ENCODE assay signal across 16 cellular contexts in the genomic region with DNA sequence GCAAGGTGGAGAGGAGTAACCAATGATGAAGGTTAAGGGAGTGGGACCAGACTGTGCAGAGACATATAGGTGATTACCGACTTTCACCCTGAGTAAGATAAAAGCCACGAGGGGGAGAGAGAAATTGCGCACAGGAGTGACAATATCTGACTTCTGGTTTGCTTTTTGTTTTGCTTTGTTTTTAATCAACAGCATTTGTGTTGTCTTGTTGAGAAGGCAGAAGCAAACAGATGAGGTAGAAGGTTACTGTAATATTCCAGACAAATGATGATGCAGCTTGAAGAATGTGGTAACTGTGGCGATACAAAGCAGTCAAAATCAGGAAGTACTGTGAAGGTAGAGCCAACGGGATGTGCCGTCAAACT. TPM values are rescaled to one million over a fixed set of nuclear protein-coding genes. Genes with fewer than 3 reads are reported as not detected.
DNase-seq lines count a peak whose midpoint lies in the region; ATAC-seq and TF ChIP-seq lines count a peak whose summit lies in the region.
"Had no signal": no experiment of that assay in that cellular context is flagged by ENCODE, and none has a peak within 500 bp of the region (broad histone marks: within the 10 kb centered on the region; RNA-seq: fewer than 3 reads in every experiment).

No MANE protein-coding gene starts in this region.

- no peak for TF ChIP-seq CTCF in CD8-positive, alpha-beta T cell (IDR thresholded peaks at IDR 0.05)
- no peak for TF ChIP-seq CTCF in GM13977 (IDR thresholded peaks at IDR 0.05; ENCODE audit: extremely low read depth, insufficient read depth, missing control alignments)

- H3K27ac ChIP-seq in CD8-positive, alpha-beta T cell (ENCODE audit: low read depth, low read length): peak overlapping the region; percentile 24
- H3K27ac ChIP-seq: psoas muscle, WERI-Rb-1 had no signal

- H3K4me1 Mint-ChIP-seq in CD8-positive, alpha-beta T cell (ENCODE audit: low read depth): peaks cover 39% of the 10 kb centered on the region
- peaks cover 41 to 44% (median 43%) of the 10 kb centered on the region in 3 donors for H3K4me1 Mint-ChIP-seq in T-cell
- peaks cover 12 to 17% of the 10 kb centered on the region in 2 donors for H3K4me1 Mint-ChIP-seq in immature natural killer cell

- no peaks in the 10 kb centered on the region for H3K9me3 Mint-ChIP-seq in CD8-positive, alpha-beta T cell
- no peaks in the 10 kb centered on the region for H3K9me3 Mint-ChIP-seq in T-cell
- no peaks in the 10 kb centered on the region for H3K9me3 Mint-ChIP-seq in immature natural killer cell

- in situ Hi-C loops in GM13977 (cut with MboI; ENCODE audit: low pct_unique_long_range_greater_than_20kb, low sequenced_read_pairs, unreplicated experiment): no loop called here

- H3K27ac Mint-ChIP-seq in CD8-positive, alpha-beta T cell: peak overlapping the region; percentile 96
- H3K27ac Mint-ChIP-seq in T-cell: peak overlapping the region; percentile 93 to 94
- peak overlapping the region; percentile 73 to 98 (median 84) for H3K27ac Mint-ChIP-seq in immature natural killer cell

- H3K27me3 ChIP-seq in CD8-positive, alpha-beta T cell (ENCODE audit: insufficient read depth, low read length): no peaks in the 10 kb centered on the region

- peak in 1 of 7 experiments; percentile 39 for DNase-seq in CD8-positive, alpha-beta T cell
- DNase-seq in GM13977 (ENCODE audit: low spot score) (peak; percentile 66), T-cell (peak in 2 of 34 experiments; percentile 27 to 31), immature natural killer cell (peak in 2 of 3 donors; percentile 13 to 56), NCI-H2196 (lab: John Stamatoyannopoulos, UW; ENCODE audit: unreplicated experiment) (no peak), sciatic nerve (ENCODE audit: low spot score) (no peak), NCI-H446 (lab: John Stamatoyannopoulos, UW) (no peak)
- DNase-seq in NK-92 treated with Interleukin-12 subunit alpha and Interleukin-12 subunit beta, amount 100 ng/mL, for 24 hours (lab: John Stamatoyannopoulos, UW): no peak
- DNase-seq: midbrain; NCI-H1092 treated with DMSO at 0.1 percent for 48 hours; NCI-H526; psoas muscle; SHP77 treated with DMSO at 0.1 percent for 48 hours; stimulated activated CD4-positive, alpha-beta T cell treated with anti-CD3 and anti-CD28 coated beads, Interleukin-4, amount 100 ng/mL, for 1 hour; substantia nigra; WERI-Rb-1 had no signal

- ATAC-seq in CD8-positive, alpha-beta T cell: peak; percentile 89
- ATAC-seq in T-cell (replicated peaks in 1 of 4) (peak; percentile 57 to 88 (median 70)), sciatic nerve (no peak)
- ATAC-seq: psoas muscle had no signal

- peaks cover 7% of the 10 kb centered on the region for H3K36me3 ChIP-seq in CD8-positive, alpha-beta T cell (ENCODE audit: insufficient read depth, low read length)

- intact Hi-C loops in CD8-positive, alpha-beta T cell (cut with DNase I, micrococcal nuclease): no loop called here
- intact Hi-C loops in sciatic nerve (cut with DNase I): no loop called here

- POLR2A ChIA-PET in CD8-positive, alpha-beta T cell (lab: Charles Lee): no interaction called here
- POLR2A ChIA-PET in T-cell (lab: Charles Lee): no interaction called here

- no peaks in the 10 kb centered on the region for H3K27me3 Mint-ChIP-seq in CD8-positive, alpha-beta T cell (ENCODE audit: low read depth)
- H3K27me3 Mint-ChIP-seq in T-cell (no peaks in the 10 kb centered on the region), immature natural killer cell (ENCODE audit: low read depth in 3 of 3) (peaks cover 0 to 2% (median 0%) of the 10 kb centered on the region in 3 donors)

- CTCF ChIA-PET in CD8-positive, alpha-beta T cell (lab: Charles Lee): interaction anchor here (1.5 kb wide), 1 partner anchor 203 kb away, joined by 4 read pairs; the partner anchor contains the start of gene C17orf107
- CTCF ChIA-PET in T-cell (lab: Charles Lee): no interaction called here

- H3K4me3 ChIP-seq in CD8-positive, alpha-beta T cell (ENCODE audit: low read depth, low read length): no peak overlapping the region
- H3K4me3 ChIP-seq: psoas muscle had no signal

- H3K4me1 ChIP-seq in CD8-positive, alpha-beta T cell (ENCODE audit: insufficient read depth, low read length): peaks cover 6% of the 10 kb centered on the region
- H3K4me1 ChIP-seq: psoas muscle had no signal

- H3K36me3 Mint-ChIP-seq in CD8-positive, alpha-beta T cell: peaks cover 34% of the 10 kb centered on the region
- H3K36me3 Mint-ChIP-seq in T-cell (peaks cover 12% of the 10 kb centered on the region), immature natural killer cell (no peaks in the 10 kb centered on the region)

- H3K4me3 Mint-ChIP-seq in CD8-positive, alpha-beta T cell: peak overlapping the region; percentile 68
- H3K4me3 Mint-ChIP-seq in T-cell (peak overlapping the region; percentile 33 to 67 (median 62)), immature natural killer cell (peak overlapping the region in 3 of 5 donors; percentile 20 to 85 (median 53))

- no peaks in the 10 kb centered on the region for H3K9me3 ChIP-seq in CD8-positive, alpha-beta T cell (ENCODE audit: low read length)
- H3K9me3 ChIP-seq: psoas muscle had no signal

RNA-seq across cellular contexts. Expression of gene PELP1, which starts 7.5 kb away (rescaled TPM):
- total RNA-seq in CD8-positive, alpha-beta T cell: 10 to 100 TPM; 45.7 to 49.3 TPM
- total RNA-seq in T-cell (10 to 100 TPM; 50.0 to 88.3 (median 85.0) TPM), sciatic nerve (40.9 TPM)
- 10 to 100 TPM in 1 of 3 donors, 1 to 10 TPM in 2; 3.8 to 11.1 (median 4.6) TPM for polyA plus RNA-seq in immature natural killer cell

RNA-seq across cellular contexts. Expression of gene ARRB2, which starts 14.0 kb away (rescaled TPM):
- total RNA-seq in CD8-positive, alpha-beta T cell: 100 to 1,000 TPM; 222 to 226 TPM
- 100 to 1,000 TPM; 247 to 374 (median 325) TPM for total RNA-seq in T-cell
- polyA plus RNA-seq in immature natural killer cell: 10 to 100 TPM; 46.0 to 70.9 (median 60.4) TPM
- total RNA-seq in sciatic nerve: 107 TPM

RNA-seq across cellular contexts. Expression of gene MED11, which starts 34.8 kb away (rescaled TPM):
- 1 to 10 TPM; 2.3 to 2.4 TPM for total RNA-seq in CD8-positive, alpha-beta T cell
- total RNA-seq in T-cell (10 to 100 TPM in 4 of 5 donors, 1 to 10 TPM in 1; 9.0 to 33.1 (median 28.6) TPM), sciatic nerve (14.3 TPM)
- 10 to 100 TPM; 26.2 to 52.1 (median 37.6) TPM for polyA plus RNA-seq in immature natural killer cell

RNA-seq across cellular contexts. Expression of gene ZMYND15, which starts 43.2 kb away (rescaled TPM):
- total RNA-seq in CD8-positive, alpha-beta T cell: 1 to 10 TPM; 3.1 to 3.8 TPM
- 1 to 10 TPM in 1 of 5 donors, under 1 TPM in 4; 0.29 to 1.4 (median 0.44) TPM for total RNA-seq in T-cell
- not detected for polyA plus RNA-seq in immature natural killer cell
- total RNA-seq in sciatic nerve: 3.3 TPM

RNA-seq across cellular contexts. Expression of gene CXCL16, which starts 43.3 kb away (rescaled TPM):
- total RNA-seq in CD8-positive, alpha-beta T cell: 10 to 100 TPM; 41.5 to 42.3 TPM
- 10 to 100 TPM in 1 of 5 donors, 1 to 10 TPM in 4; 2.5 to 11.2 (median 3.1) TPM for total RNA-seq in T-cell
- polyA plus RNA-seq in immature natural killer cell: 1 to 10 TPM; 1.1 to 2.2 (median 1.1) TPM
- 30.3 TPM for total RNA-seq in sciatic nerve

Comparison
In these comparisons a context has a peak if more than half of its experiments do, and no peak if none do; other contexts are left out.
1. DNase-seq: peak in GM13977 (single experiment) and immature natural killer cell (2 of 3); none in NCI-H2196 (single experiment), NK-92 treated with Interleukin-12 subunit alpha and Interleukin-12 subunit beta, amount 100 ng/mL, for 24 hours (single experiment), sciatic nerve (single experiment) and NCI-H446 (0 of 2).
2. Peak in every context shown above with its lines, with median percentiles within 50 percentile points of each other: H3K27ac Mint-ChIP-seq and H3K4me3 Mint-ChIP-seq.